15 cellular contexts compared by ENCODE assay signal in genomic region chr17:5631958-5632357, GRCh38. TPM values are rescaled to one million over a fixed set of nuclear protein-coding genes. Genes with fewer than 3 reads are reported as not detected.
A peak's percentile ranks its signal among the peaks of the same experiment; 100 is the strongest.
DNase-seq lines count a peak whose midpoint lies in the region; ATAC-seq, FAIRE-seq and TF ChIP-seq lines count a peak whose summit lies in the region.
"Had no signal": no experiment of that assay in that cellular context is flagged by ENCODE, and none has a peak within 500 bp of the region (broad histone marks: within the 10 kb centered on the region; RNA-seq: fewer than 3 reads in every experiment).

No MANE protein-coding gene starts in this region.

- no peak overlapping the region for H2BK5ac ChIP-seq in neuronal stem cell (ENCODE audit: low read length)

- intact Hi-C loops in endothelial cell of umbilical vein (cut with micrococcal nuclease), result no loop called here

- H4K20me1 ChIP-seq in GM23338 (replicated peaks; ENCODE audit: insufficient read depth) (no peaks in the 10 kb centered on the region), endothelial cell of umbilical vein (replicated peaks; ENCODE audit: control insufficient read depth, extremely low read depth, insufficient read depth, low read length) (no peaks in the 10 kb centered on the region)

- no peak overlapping the region for H3K23ac ChIP-seq in neuronal stem cell (ENCODE audit: low read depth, low read length, poor library complexity)

- no CpG with 5 or more reads among the region's 2 CpGs for WGBS in neuronal stem cell (ENCODE audit: extremely low coverage in 2 of 2, insufficient read length in 2 of 2, insufficient replicate concordance in 1 of 2), 2 donors

- no peak overlapping the region for H3K4me3 ChIP-seq in GM23338
- H3K4me3 ChIP-seq in WERI-Rb-1 (ENCODE audit: low read depth, low read length), result no peak overlapping the region
- no peak overlapping the region for H3K4me3 ChIP-seq in endothelial cell of umbilical vein (replicated peaks in 1 of 3; ENCODE audit: insufficient read depth in 1 of 3, low read depth in 1 of 3, low read length in 3 of 3)
- H3K4me3 ChIP-seq in neuronal stem cell (ENCODE audit: low read length in 2 of 2), result no peak overlapping the region
- H3K4me3 ChIP-seq: SK-N-MC had no signal

- no peaks in the 10 kb centered on the region for H3K79me1 ChIP-seq in neuronal stem cell (ENCODE audit: low read depth, low read length)

- TF ChIP-seq CTCF in GM23338 (conservative IDR thresholded peaks at IDR 0.05; ENCODE audit: low read depth in 2 of 2) (no peak), WERI-Rb-1 (IDR thresholded peaks at IDR 0.05; ENCODE audit: low read depth, low read length) (no peak), endothelial cell of umbilical vein (IDR thresholded peaks at IDR 0.05; ENCODE audit: extremely low read depth in 1 of 2, insufficient read depth in 1 of 2, low read depth in 1 of 2, low read length in 2 of 2) (no peak), nephron progenitor cell (IDR thresholded peaks at IDR 0.05) (no peak)

- H4K8ac ChIP-seq in neuronal stem cell (ENCODE audit: low read depth, low read length), result no peak overlapping the region

- H3K9ac ChIP-seq in endothelial cell of umbilical vein (replicated peaks; ENCODE audit: extremely low read depth, insufficient read depth, low read length) (no peak overlapping the region), neuronal stem cell (ENCODE audit: low read depth, low read length, poor library complexity) (no peak overlapping the region)
- H3K9ac ChIP-seq: KMS-11 had no signal

- H2AFZ ChIP-seq in GM23338, result no peak overlapping the region
- H2AFZ ChIP-seq in endothelial cell of umbilical vein (ENCODE audit: low read depth, low read length), result no peak overlapping the region
- no peak overlapping the region for H2AFZ ChIP-seq in neuronal stem cell (ENCODE audit: low read length)

- H4K91ac ChIP-seq in neuronal stem cell (ENCODE audit: low read depth, low read length, poor library complexity), result no peak overlapping the region

- no peak overlapping the region for H3K18ac ChIP-seq in neuronal stem cell (ENCODE audit: low read length)

- H3K36me3 ChIP-seq in GM23338 (ENCODE audit: insufficient read depth) (no peaks in the 10 kb centered on the region), WERI-Rb-1 (no peaks in the 10 kb centered on the region), endothelial cell of umbilical vein (ENCODE audit: control insufficient read depth in 2 of 2, extremely low read depth in 1 of 2, insufficient read depth in 2 of 2, low read length in 2 of 2) (no peaks in the 10 kb centered on the region), neuronal stem cell (replicated peaks in 1 of 2; ENCODE audit: control insufficient read depth in 2 of 2, insufficient read depth in 2 of 2, low read length in 2 of 2) (no peaks in the 10 kb centered on the region)

- no peak overlapping the region for H3K4ac ChIP-seq in neuronal stem cell (ENCODE audit: low read length)

- peak; percentile 75 for ATAC-seq in GM23338
- ATAC-seq: PC-3 had no signal

- no peaks in the 10 kb centered on the region; the same call in 2 of the 3 replicates for H3K9me3 Mint-ChIP-seq in GM23338
- H3K9me3 Mint-ChIP-seq in nephron progenitor cell, result no peaks in the 10 kb centered on the region

- no peak overlapping the region for H3K4me3 Mint-ChIP-seq in GM23338
- no peak overlapping the region for H3K4me3 Mint-ChIP-seq in nephron progenitor cell
- H3K4me3 Mint-ChIP-seq: CD4-positive, CD25-positive, alpha-beta regulatory T cell had no signal

- TF ChIP-seq POLR2A in endothelial cell of umbilical vein (IDR thresholded peaks at IDR 0.05; ENCODE audit: low read depth, low read length), result no peak

- H2BK120ac ChIP-seq in neuronal stem cell (ENCODE audit: low read depth, low read length), result no peak overlapping the region

- H3K14ac ChIP-seq in neuronal stem cell (ENCODE audit: low read length), result no peak overlapping the region

- no peak overlapping the region for H2BK12ac ChIP-seq in neuronal stem cell (ENCODE audit: low read length)

- CTCF ChIA-PET in endothelial cell of umbilical vein (lab: Charles Lee), result no interaction called here

- H3K79me2 ChIP-seq in GM23338 (replicated peaks; ENCODE audit: insufficient read depth) (no peaks in the 10 kb centered on the region), endothelial cell of umbilical vein (ENCODE audit: control insufficient read depth, insufficient read depth, low read length) (no peaks in the 10 kb centered on the region)

- H3K4me1 Mint-ChIP-seq in GM23338 (no peaks in the 10 kb centered on the region), nephron progenitor cell (no peaks in the 10 kb centered on the region)
- H3K4me1 Mint-ChIP-seq: CD4-positive, CD25-positive, alpha-beta regulatory T cell had no signal

- H3K9me1 ChIP-seq in endothelial cell of umbilical vein (replicated peaks; ENCODE audit: control insufficient read depth, extremely low read depth, insufficient read depth, low read length), result no peaks in the 10 kb centered on the region

- H3K27me3 ChIP-seq in GM23338 (ENCODE audit: insufficient read depth), result no peaks in the 10 kb centered on the region
- no peaks in the 10 kb centered on the region for H3K27me3 ChIP-seq in WERI-Rb-1 (ENCODE audit: insufficient read depth, low read depth, severe bottlenecking)
- H3K27me3 ChIP-seq in endothelial cell of umbilical vein (ENCODE audit: control insufficient read depth in 2 of 2, insufficient read depth in 2 of 2, low read length in 2 of 2), result no peaks in the 10 kb centered on the region
- H3K27me3 ChIP-seq in neuronal stem cell (ENCODE audit: control insufficient read depth in 3 of 3, insufficient read depth in 3 of 3, low read depth in 1 of 3, low read length in 3 of 3), result peaks cover 0 to 2% (median 0%) of the 10 kb centered on the region in 3 experiments

- H3K9me3 ChIP-seq in WERI-Rb-1 (ENCODE audit: severe bottlenecking) (no peaks in the 10 kb centered on the region), endothelial cell of umbilical vein (replicated peaks; ENCODE audit: control insufficient read depth, insufficient read depth, low read length) (no peaks in the 10 kb centered on the region), neuronal stem cell (replicated peaks in 1 of 2; ENCODE audit: control insufficient read depth in 2 of 2, insufficient read depth in 1 of 2, low read depth in 1 of 2, low read length in 2 of 2) (peaks cover 0 to 2% of the 10 kb centered on the region in 2 donors)

- H2AK5ac ChIP-seq in neuronal stem cell (ENCODE audit: low read depth, low read length), result no peak overlapping the region

- H3K36me3 Mint-ChIP-seq in GM23338 (ENCODE audit: low read depth), result no peaks in the 10 kb centered on the region
- no peaks in the 10 kb centered on the region for H3K36me3 Mint-ChIP-seq in nephron progenitor cell (ENCODE audit: low read depth)
- H3K36me3 Mint-ChIP-seq: CD4-positive, CD25-positive, alpha-beta regulatory T cell had no signal

- no peaks in the 10 kb centered on the region for H3K9me2 ChIP-seq in GM23338 (ENCODE audit: insufficient read depth)

- dilution Hi-C loops in endothelial cell of umbilical vein (cut with MboI; ENCODE audit: extremely low pct_ligation_motif_present, low sequenced_read_pairs), result no loop called here

- BruUV-seq in endothelial cell of umbilical vein (replicated peaks; lab: Mats Ljungman, UMichigan), result no TSS peak

- H3K27me3 Mint-ChIP-seq in GM23338 (ENCODE audit: insufficient read depth, low read depth, poor library complexity) (no peaks in the 10 kb centered on the region), nephron progenitor cell (ENCODE audit: low read depth, poor library complexity) (peaks cover 16% of the 10 kb centered on the region)

- POLR2A ChIA-PET in endothelial cell of umbilical vein (lab: Charles Lee), result no interaction called here

- peak; percentile 31 for FAIRE-seq in endothelial cell of umbilical vein (lab: Jason Lieb, UNC)
- FAIRE-seq: G401.6 had no signal

- H3K4me1 ChIP-seq in GM23338 (ENCODE audit: insufficient read depth) (no peaks in the 10 kb centered on the region), endothelial cell of umbilical vein (ENCODE audit: control insufficient read depth, extremely low read depth, insufficient read depth, low read length) (peaks cover 19% of the 10 kb centered on the region), neuronal stem cell (ENCODE audit: control insufficient read depth in 2 of 2, insufficient read depth in 1 of 2, low read depth in 1 of 2, low read length in 2 of 2) (no peaks in the 10 kb centered on the region)

- H3K27ac ChIP-seq in GM23338 (ENCODE audit: low read depth), result no peak overlapping the region
- H3K27ac ChIP-seq in WERI-Rb-1, result peak overlapping the region; percentile 85
- H3K27ac ChIP-seq in endothelial cell of umbilical vein (ENCODE audit: insufficient read depth, low read depth, low read length), result no peak overlapping the region
- no peak overlapping the region for H3K27ac ChIP-seq in neuronal stem cell (replicated peaks; ENCODE audit: low read length)
- H3K27ac ChIP-seq: KMS-11, SK-N-MC had no signal

- H3F3A ChIP-seq in GM23338 (replicated peaks; ENCODE audit: low read depth), result no peaks in the 10 kb centered on the region

- H3K27ac Mint-ChIP-seq in GM23338, result no peak overlapping the region
- H3K27ac Mint-ChIP-seq in nephron progenitor cell, result no peak overlapping the region
- H3K27ac Mint-ChIP-seq: CD4-positive, CD25-positive, alpha-beta regulatory T cell had no signal

- DNase-seq in GM23338 (ENCODE audit: low spot score) (peak; percentile 13), WERI-Rb-1 (no peak), endothelial cell of umbilical vein (ENCODE audit: low read depth, low spot score) (no peak), nephron progenitor cell (peak; percentile 24), neuronal stem cell (ENCODE audit: low spot score) (no peak), SIG-M5 (lab: John Stamatoyannopoulos, UW) (no peak)
- no peak for DNase-seq in stimulated activated naive CD4-positive, alpha-beta T cell treated with Interleukin-2 at 50 U/mL for 16 hours (lab: John Stamatoyannopoulos, UW)
- DNase-seq: CD4-positive, CD25-positive, alpha-beta regulatory T cell; NCI-H1092; NCI-H226; NCI-H526; PC-3 had no signal

- H3K4me2 ChIP-seq in GM23338 (no peak overlapping the region), endothelial cell of umbilical vein (ENCODE audit: insufficient read depth, low read length) (no peak overlapping the region), neuronal stem cell (ENCODE audit: insufficient read depth, low read length, poor library complexity, severe bottlenecking) (no peak overlapping the region)
- H3K4me2 ChIP-seq: KMS-11 had no signal

- H2BK15ac ChIP-seq in neuronal stem cell (ENCODE audit: low read length), result no peak overlapping the region

RNA-seq across cellular contexts. Expression of gene NLRP1, which starts 47.6 kb away (rescaled TPM):
- total RNA-seq in GM23338 (2014; rRNA removed; shearing (Covaris generic)), result 10.3 and 16.2 TPM in 2 replicates
- 7.6 and 8.9 TPM in 2 replicates for polyA plus RNA-seq in GM23338 (2016; fragmentation: Nextera tagmentation; extraction: Ambion mirVana)
- 50.0 and 53.9 TPM in 2 replicates for total RNA-seq in endothelial cell of umbilical vein
- 43.8 and 48.6 TPM in 2 replicates for polyA plus RNA-seq in endothelial cell of umbilical vein
- 25.9 and 30.3 TPM in 2 replicates for polyA plus RNA-seq in endothelial cell of umbilical vein (2011; cell fraction: cytosol; rRNA removed)
- 216 and 219 TPM in 2 replicates for polyA plus RNA-seq in endothelial cell of umbilical vein (2011; cell fraction: nucleus; rRNA removed)
- polyA plus RNA-seq in endothelial cell of umbilical vein (2012), result 50.3 and 61.8 TPM in 2 replicates
- 73.6 and 74.8 TPM in 2 replicates for polyA minus RNA-seq in endothelial cell of umbilical vein
- polyA minus RNA-seq in endothelial cell of umbilical vein (2011; cell fraction: cytosol; rRNA and poly(A)+ RNA removed), result not detected
- polyA minus RNA-seq in endothelial cell of umbilical vein (2011; cell fraction: nucleus; rRNA and poly(A)+ RNA removed), result 52.5 and 61.5 TPM in 2 replicates
- 76.9 TPM for polyA plus RNA-seq in neuronal stem cell (2013, experiment 1 of 2)
- 73.7 TPM for polyA plus RNA-seq in neuronal stem cell (2013, experiment 2 of 2)

Comparison
In these comparisons a context has a peak if more than half of its experiments do, and no peak if none do; other contexts are left out.
1. DNase-seq: peak in GM23338 (single experiment) and nephron progenitor cell (single experiment); none in WERI-Rb-1 (single experiment), endothelial cell of umbilical vein (single experiment), neuronal stem cell (single experiment), SIG-M5 (single experiment) and stimulated activated naive CD4-positive, alpha-beta T cell treated with Interleukin-2 at 50 U/mL for 16 hours (single experiment).